ENCODE assay signal across 10 cellular contexts in genomic region chr12:54725233-54725843, GRCh38.
DNase-seq lines count a peak whose midpoint lies in the region; ATAC-seq, FAIRE-seq and TF ChIP-seq lines count a peak whose summit lies in the region.
"Had no signal": no experiment of that assay in that cellular context is flagged by ENCODE, and none has a peak within 500 bp of the region (broad histone marks: within the 10 kb centered on the region; RNA-seq: fewer than 3 reads in every experiment).

No MANE protein-coding gene starts in this region.

- ATAC-seq in GM19324 (IDR thresholded peaks at IDR 0.05; ENCODE audit: low FRiP score, unreplicated experiment), result no peak

- peak; percentile 64 for FAIRE-seq in endothelial cell of umbilical vein (lab: Jason Lieb, UNC)

- no peak overlapping the region for H3K27ac Mint-ChIP-seq in activated CD4-positive, alpha-beta memory T cell treated with anti-CD3 and anti-CD28 coated beads for 36 hours

- no peaks in the 10 kb centered on the region for H3K9me1 ChIP-seq in endothelial cell of umbilical vein (replicated peaks; ENCODE audit: control insufficient read depth, extremely low read depth, insufficient read depth, low read length)

- CTCF ChIA-PET in endothelial cell of umbilical vein (lab: Charles Lee), result interaction anchor here (1.1 to 2.4 kb wide), 12 partner anchors 10 to 347 kb away, joined by 3 to 14 read pairs (median 7); no protein-coding TSS in a partner anchor
- CTCF ChIA-PET in activated CD4-positive, alpha-beta memory T cell treated with anti-CD3 and anti-CD28 coated beads for 36 hours (lab: Charles Lee), result interaction anchor here (0.6 to 2.0 kb wide), 20 partner anchors 10 to 354 kb away, joined by 3 to 23 read pairs (median 6); no protein-coding TSS in a partner anchor

- no TSS peak for BruUV-seq in endothelial cell of umbilical vein (replicated peaks; lab: Mats Ljungman, UMichigan)

- H3K4me3 ChIP-seq in endothelial cell of umbilical vein (replicated peaks in 1 of 3; ENCODE audit: insufficient read depth in 1 of 3, low read depth in 1 of 3, low read length in 3 of 3) (no peak overlapping the region), vagina (no peak overlapping the region)
- H3K4me3 ChIP-seq: BLaER1 treated with 17β-estradiol and CSF1 and Interleukin-3, amounts not matched to agents 10 nM and 100 nM had no signal

- POLR2A ChIA-PET in endothelial cell of umbilical vein (lab: Charles Lee), result no interaction called here
- POLR2A ChIA-PET in activated CD4-positive, alpha-beta memory T cell treated with anti-CD3 and anti-CD28 coated beads for 36 hours (lab: Charles Lee), result no interaction called here

- H2AFZ ChIP-seq in endothelial cell of umbilical vein (ENCODE audit: low read depth, low read length), result no peak overlapping the region

- H3K4me2 ChIP-seq in endothelial cell of umbilical vein (ENCODE audit: insufficient read depth, low read length), result no peak overlapping the region

- H3K4me3 Mint-ChIP-seq in activated CD4-positive, alpha-beta memory T cell treated with anti-CD3 and anti-CD28 coated beads for 36 hours, result no peak overlapping the region

- no peaks in the 10 kb centered on the region for H4K20me1 ChIP-seq in endothelial cell of umbilical vein (replicated peaks; ENCODE audit: control insufficient read depth, extremely low read depth, insufficient read depth, low read length)
- H4K20me1 ChIP-seq: BLaER1 treated with 17β-estradiol and CSF1 and Interleukin-3, amounts not matched to agents 10 nM and 100 nM had no signal

- H3K27me3 Mint-ChIP-seq in activated CD4-positive, alpha-beta memory T cell treated with anti-CD3 and anti-CD28 coated beads for 36 hours, result peaks cover 2% of the 10 kb centered on the region

- H3K36me3 ChIP-seq in endothelial cell of umbilical vein (ENCODE audit: control insufficient read depth in 2 of 2, extremely low read depth in 1 of 2, insufficient read depth in 2 of 2, low read length in 2 of 2) (no peaks in the 10 kb centered on the region), vagina (no peaks in the 10 kb centered on the region)
- H3K36me3 ChIP-seq: BLaER1 treated with 17β-estradiol and CSF1 and Interleukin-3, amounts not matched to agents 10 nM and 100 nM had no signal

- H3K79me2 ChIP-seq in endothelial cell of umbilical vein (ENCODE audit: control insufficient read depth, insufficient read depth, low read length), result no peaks in the 10 kb centered on the region

- intact Hi-C loops in endothelial cell of umbilical vein (cut with micrococcal nuclease), result no loop called here
- intact Hi-C loops in vagina (cut with DNase I), result no loop called here
- intact Hi-C loops in activated CD4-positive, alpha-beta memory T cell treated with anti-CD3 and anti-CD28 coated beads for 36 hours (cut with micrococcal nuclease), result no loop called here

- no peaks in the 10 kb centered on the region for H3K4me1 ChIP-seq in endothelial cell of umbilical vein (ENCODE audit: control insufficient read depth, extremely low read depth, insufficient read depth, low read length)
- H3K4me1 ChIP-seq in vagina, result no peaks in the 10 kb centered on the region

- H3K27ac ChIP-seq in endothelial cell of umbilical vein (ENCODE audit: insufficient read depth, low read depth, low read length) (no peak overlapping the region), vagina (no peak overlapping the region)
- H3K27ac ChIP-seq: BLaER1 treated with 17β-estradiol and CSF1 and Interleukin-3, amounts not matched to agents 10 nM and 100 nM had no signal

- H3K9me3 ChIP-seq in endothelial cell of umbilical vein (replicated peaks; ENCODE audit: control insufficient read depth, insufficient read depth, low read length), result no peaks in the 10 kb centered on the region
- no peaks in the 10 kb centered on the region for H3K9me3 ChIP-seq in vagina

- TF ChIP-seq CTCF in endothelial cell of umbilical vein (IDR thresholded peaks at IDR 0.05; ENCODE audit: extremely low read depth in 1 of 2, insufficient read depth in 1 of 2, low read depth in 1 of 2, low read length in 2 of 2), result peak in 1 of 2 donors; percentile 21
- no peak for TF ChIP-seq CTCF in vagina (IDR thresholded peaks at IDR 0.05)

- peaks cover 0 to 1% of the 10 kb centered on the region in 2 experiments for H3K27me3 ChIP-seq in endothelial cell of umbilical vein (ENCODE audit: control insufficient read depth in 2 of 2, insufficient read depth in 2 of 2, low read length in 2 of 2)
- no peaks in the 10 kb centered on the region for H3K27me3 ChIP-seq in vagina
- H3K27me3 ChIP-seq: BLaER1 treated with 17β-estradiol and CSF1 and Interleukin-3, amounts not matched to agents 10 nM and 100 nM had no signal

- H3K4me1 Mint-ChIP-seq in activated CD4-positive, alpha-beta memory T cell treated with anti-CD3 and anti-CD28 coated beads for 36 hours (ENCODE audit: low read depth), result peaks cover 17% of the 10 kb centered on the region

- H3K36me3 Mint-ChIP-seq in activated CD4-positive, alpha-beta memory T cell treated with anti-CD3 and anti-CD28 coated beads for 36 hours, result no peaks in the 10 kb centered on the region
- H3K36me3 Mint-ChIP-seq: naive thymus-derived CD8-positive, alpha-beta T cell had no signal

- TF ChIP-seq POLR2A in endothelial cell of umbilical vein (IDR thresholded peaks at IDR 0.05; ENCODE audit: low read depth, low read length) (no peak), vagina (IDR thresholded peaks at IDR 0.05) (no peak)

- dilution Hi-C loops in endothelial cell of umbilical vein (cut with MboI; ENCODE audit: extremely low pct_ligation_motif_present, low sequenced_read_pairs), result no loop called here

- H3K9ac ChIP-seq in endothelial cell of umbilical vein (replicated peaks; ENCODE audit: extremely low read depth, insufficient read depth, low read length), result no peak overlapping the region
- H3K9ac ChIP-seq: BLaER1 treated with 17β-estradiol and CSF1 and Interleukin-3, amounts not matched to agents 10 nM and 100 nM had no signal

- DNase-seq in NCI-H146 (lab: John Stamatoyannopoulos, UW) (peak; percentile 1), NCI-H146 treated with DMSO at 0.1 percent for 48 hours (lab: John Stamatoyannopoulos, UW; ENCODE audit: unreplicated experiment) (no peak), NCI-H2171 treated with DMSO at 0.1 percent for 48 hours (lab: John Stamatoyannopoulos, UW) (peak; percentile 46), endothelial cell of umbilical vein (ENCODE audit: low read depth, low spot score) (peak; percentile 24), pons (ENCODE audit: low spot score) (peak; percentile 15), vagina (ENCODE audit: extremely low spot score in 2 of 2) (no peak)
- no peak for DNase-seq in activated CD4-positive, alpha-beta memory T cell treated with anti-CD3 and anti-CD28 coated beads for 36 hours

- H3K9me3 Mint-ChIP-seq in activated CD4-positive, alpha-beta memory T cell treated with anti-CD3 and anti-CD28 coated beads for 36 hours, result no peaks in the 10 kb centered on the region
- H3K9me3 Mint-ChIP-seq: naive thymus-derived CD8-positive, alpha-beta T cell had no signal

TF ChIP-seq in endothelial cell of umbilical vein, 7 proteins besides CTCF, POLR2A, EP300 and RAD21:
- no peak for TF ChIP-seq POLR2AphosphoS5 (IDR thresholded peaks at IDR 0.05; ENCODE audit: insufficient read depth, low read depth, low read length)
- no peak for TF ChIP-seq MYC (IDR thresholded peaks at IDR 0.05; ENCODE audit: low read depth, low read length)
- TF ChIP-seq FOS (IDR thresholded peaks at IDR 0.05; ENCODE audit: borderline replicate concordance, insufficient read depth, low read length), result no peak
- no peak for TF ChIP-seq GATA2 (IDR thresholded peaks at IDR 0.05; ENCODE audit: insufficient read depth, insufficient read length, low read depth, low read length)
- TF ChIP-seq MAX (IDR thresholded peaks at IDR 0.05; ENCODE audit: insufficient read depth, insufficient read length), result no peak
- no peak for TF ChIP-seq JUN (IDR thresholded peaks at IDR 0.05; ENCODE audit: borderline replicate concordance, insufficient read depth, insufficient read length, low read depth)
- no peak for TF ChIP-seq EZH2 (IDR thresholded peaks at IDR 0.05; ENCODE audit: borderline replicate concordance, low read depth, low read length, severe bottlenecking)
TF ChIP-seq in endothelial cell of umbilical vein: peak in this region for 0.

Comparison
In these comparisons a context has a peak if more than half of its experiments do, and no peak if none do; other contexts are left out.
1. DNase-seq: peak in NCI-H146 (single experiment), NCI-H2171 treated with DMSO at 0.1 percent for 48 hours (single experiment), endothelial cell of umbilical vein (single experiment) and pons (single experiment); none in NCI-H146 treated with DMSO at 0.1 percent for 48 hours (single experiment), vagina (0 of 2) and activated CD4-positive, alpha-beta memory T cell treated with anti-CD3 and anti-CD28 coated beads for 36 hours (single experiment).